Comparison of ENCODE assay signal across 8 cellular contexts in the genomic region with DNA sequence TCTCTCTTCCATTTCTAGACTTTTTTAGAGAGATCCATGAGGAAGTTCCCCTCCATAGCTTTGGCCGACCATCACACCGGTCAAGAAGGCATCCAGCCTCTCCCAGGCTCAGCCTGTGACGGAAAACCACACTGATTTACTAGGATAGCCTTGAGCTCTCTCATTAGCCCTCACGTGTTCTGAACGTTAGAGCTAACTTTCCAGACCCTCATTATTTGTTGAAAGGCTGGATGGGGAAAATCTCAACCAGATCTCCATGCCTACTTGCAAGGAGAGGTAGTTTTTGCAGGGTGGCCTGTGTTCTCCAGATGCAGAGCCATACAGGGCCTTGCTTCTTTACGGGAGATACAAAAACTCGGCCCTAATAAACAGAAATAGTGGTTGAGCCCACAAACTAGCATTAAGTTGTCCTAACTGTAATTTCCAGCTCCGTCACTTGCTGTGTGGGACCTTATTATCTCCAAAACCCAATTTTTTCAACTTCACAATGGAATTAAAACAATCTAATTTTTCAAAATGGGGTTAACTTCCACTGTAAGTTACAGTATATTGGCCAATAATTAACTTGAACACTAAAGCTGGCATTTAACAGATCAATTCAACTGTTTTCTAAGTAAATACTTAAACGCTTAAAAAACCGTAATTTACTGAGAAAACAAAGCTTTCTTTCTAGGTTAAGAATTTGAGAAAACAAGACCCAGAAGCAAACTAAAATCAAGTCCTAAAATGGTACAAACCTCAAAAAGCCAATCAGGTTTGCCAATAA.
DNase-seq lines count a peak whose midpoint lies in the region; ATAC-seq and TF ChIP-seq lines count a peak whose summit lies in the region.

No MANE protein-coding gene starts in this region.

- H3K27ac Mint-ChIP-seq in osteocyte (ENCODE audit: unreplicated experiment), result peak overlapping the region; percentile 95

- no peak for TF ChIP-seq POLR2A in GM18505 (IDR thresholded peaks at IDR 0.05; ENCODE audit: borderline replicate concordance, extremely low read depth, insufficient read depth, insufficient read length)

- ATAC-seq in GM18505 (IDR thresholded peaks at IDR 0.05; ENCODE audit: unreplicated experiment), result peak; percentile 0
- ATAC-seq in HG03432 (IDR thresholded peaks at IDR 0.05; ENCODE audit: unreplicated experiment), result peak; percentile 0
- ATAC-seq in GM18502 (IDR thresholded peaks at IDR 0.05; ENCODE audit: poor library complexity, unreplicated experiment), result no peak

- H3K4me3 Mint-ChIP-seq in osteocyte (ENCODE audit: unreplicated experiment), result peak overlapping the region; percentile 90

- H3K27me3 Mint-ChIP-seq in osteocyte (ENCODE audit: unreplicated experiment), result no peaks in the 10 kb centered on the region

- no peaks in the 10 kb centered on the region for H3K36me3 Mint-ChIP-seq in osteocyte (ENCODE audit: unreplicated experiment)

- DNase-seq in cerebellum (ENCODE audit: low spot score) (peak; percentile 5), osteocyte (ENCODE audit: extremely low spot score, unreplicated experiment) (no peak), NCI-H1417 (lab: John Stamatoyannopoulos, UW) (no peak), HuH-7.5 (ENCODE audit: low spot score) (no peak), NCI-H510A (lab: John Stamatoyannopoulos, UW) (no peak)

- peaks cover 22% of the 10 kb centered on the region for H3K4me1 Mint-ChIP-seq in osteocyte (ENCODE audit: unreplicated experiment)

- TF ChIP-seq CTCF in osteocyte (IDR thresholded peaks at IDR 0.05), result no peak

- no peaks in the 10 kb centered on the region for H3K9me3 Mint-ChIP-seq in osteocyte (ENCODE audit: unreplicated experiment)
